Comparison of ENCODE assay signal across 11 cellular contexts in the genomic region with DNA sequence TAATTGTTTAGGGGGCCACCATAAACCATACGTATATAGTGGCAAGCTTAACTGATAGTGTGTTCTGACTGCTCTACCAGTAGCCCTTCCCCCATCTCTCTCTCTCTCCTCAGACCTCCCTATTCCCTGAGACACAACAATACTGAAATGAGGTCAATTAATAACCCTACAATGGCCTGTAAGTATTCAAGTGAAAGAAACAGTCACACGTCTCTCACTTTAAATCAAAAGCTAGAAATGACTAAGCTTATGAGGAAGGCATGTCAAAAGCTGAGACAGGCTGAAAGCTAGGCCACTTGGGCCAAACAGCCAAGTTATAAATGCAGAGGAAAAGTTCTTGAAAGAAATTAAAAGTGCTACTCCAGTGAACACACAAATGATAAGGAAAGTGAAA.
DNase-seq lines count a peak whose midpoint lies in the region; ATAC-seq and TF ChIP-seq lines count a peak whose summit lies in the region.
"Had no signal": no experiment of that assay in that cellular context is flagged by ENCODE, and none has a peak within 500 bp of the region (broad histone marks: within the 10 kb centered on the region; RNA-seq: fewer than 3 reads in every experiment).

No MANE protein-coding gene starts in this region.

- intact Hi-C loops in breast epithelium (cut with DNase I; ENCODE audit: low total_unique reads): no loop called here
- intact Hi-C loops in right lobe of liver (cut with DNase I): no loop called here

- H3K4me3 ChIP-seq in breast epithelium: no peak overlapping the region
- H3K4me3 ChIP-seq in right lobe of liver: no peak overlapping the region

- no peaks in the 10 kb centered on the region for H3K9me3 Mint-ChIP-seq in activated T-cell treated with anti-CD3 and anti-CD28 coated beads, Interleukin-2, amount 50 U/mL, for 24 hours
- H3K9me3 Mint-ChIP-seq: neural crest cell had no signal

- TF ChIP-seq POLR2A in breast epithelium (IDR thresholded peaks at IDR 0.05): no peak
- TF ChIP-seq POLR2A in right lobe of liver (IDR thresholded peaks at IDR 0.05): no peak

- H3K9me3 ChIP-seq in breast epithelium (no peaks in the 10 kb centered on the region), right lobe of liver (no peaks in the 10 kb centered on the region)
- H3K9me3 ChIP-seq: SK-N-SH had no signal

- WGBS in right lobe of liver (ENCODE audit: insufficient coverage, low coverage, low lambda C conversion rate, missing lambda C conversion rate): 63% methylated on average over 2 of the region's 2 CpGs

- H3K36me3 Mint-ChIP-seq in activated T-cell treated with anti-CD3 and anti-CD28 coated beads, Interleukin-2, amount 50 U/mL, for 24 hours (ENCODE audit: low read depth): no peaks in the 10 kb centered on the region

- ATAC-seq in HG02588 (IDR thresholded peaks at IDR 0.05; ENCODE audit: unreplicated experiment) (peak; percentile 84), HG03442 (IDR thresholded peaks at IDR 0.05; ENCODE audit: unreplicated experiment) (peak; percentile 92), right lobe of liver (no peak)

- no peaks in the 10 kb centered on the region for H3K27me3 Mint-ChIP-seq in activated T-cell treated with anti-CD3 and anti-CD28 coated beads, Interleukin-2, amount 50 U/mL, for 24 hours

- H3K4me1 ChIP-seq in breast epithelium (no peaks in the 10 kb centered on the region), right lobe of liver (no peaks in the 10 kb centered on the region)

- no peak overlapping the region for H3K27ac ChIP-seq in breast epithelium
- no peak overlapping the region for H3K27ac ChIP-seq in right lobe of liver

- peaks cover 43% of the 10 kb centered on the region for H3K4me1 Mint-ChIP-seq in activated T-cell treated with anti-CD3 and anti-CD28 coated beads, Interleukin-2, amount 50 U/mL, for 24 hours (ENCODE audit: low read depth)
- H3K4me1 Mint-ChIP-seq: neural crest cell had no signal

- no peak overlapping the region for H3K4me3 Mint-ChIP-seq in activated T-cell treated with anti-CD3 and anti-CD28 coated beads, Interleukin-2, amount 50 U/mL, for 24 hours
- H3K4me3 Mint-ChIP-seq: neural crest cell had no signal

- no peak for DNase-seq in activated T-cell treated with anti-CD3 and anti-CD28 coated beads, Interleukin-2, amount 50 U/mL, for 24 hours
- DNase-seq in activated T-cell treated with anti-CD3 and anti-CD28 coated beads for 4 hours: no peak
- peak; percentile 75 for DNase-seq in renal cortical epithelial cell (ENCODE audit: low read depth)
- no peak for DNase-seq in breast epithelium (ENCODE audit: low spot score in 2 of 2)
- DNase-seq in SW480 (ENCODE audit: low spot score): no peak
- no peak for DNase-seq in right lobe of liver
- DNase-seq: activated CD8-positive, alpha-beta memory T cell treated with anti-CD3 and anti-CD28 coated beads, Interleukin-2, amount 50 U/mL, for 4 hours had no signal

- no peak for TF ChIP-seq CTCF in breast epithelium (IDR thresholded peaks at IDR 0.05)
- TF ChIP-seq CTCF in right lobe of liver (IDR thresholded peaks at IDR 0.05): no peak

- H3K27me3 ChIP-seq in breast epithelium (no peaks in the 10 kb centered on the region), right lobe of liver (no peaks in the 10 kb centered on the region)

- H3K36me3 ChIP-seq in breast epithelium (no peaks in the 10 kb centered on the region), right lobe of liver (no peaks in the 10 kb centered on the region)

- H3K27ac Mint-ChIP-seq in activated T-cell treated with anti-CD3 and anti-CD28 coated beads, Interleukin-2, amount 50 U/mL, for 24 hours: peak overlapping the region; percentile 63

Comparison
In these comparisons a context has a peak if more than half of its experiments do, and no peak if none do; other contexts are left out.
1. ATAC-seq: peak in HG02588 (single experiment) and HG03442 (single experiment); none in right lobe of liver (0 of 4).